ENCODE assay signal across 13 cellular contexts in genomic region chr1:199081739-199082138, GRCh38.
DNase-seq lines count a peak whose midpoint lies in the region; ATAC-seq lines count a peak whose summit lies in the region.
"Had no signal": no experiment of that assay in that cellular context is flagged by ENCODE, and none has a peak within 500 bp of the region (broad histone marks: within the 10 kb centered on the region; RNA-seq: fewer than 3 reads in every experiment).

No MANE protein-coding gene starts in this region.

- DNase-seq in caudate nucleus (lab: John Stamatoyannopoulos, UW) (no peak), MG63 (no peak), AG20443 (ENCODE audit: low spot score) (no peak), COLO668 (lab: John Stamatoyannopoulos, UW; ENCODE audit: unreplicated experiment) (no peak)
- no peak for DNase-seq in stimulated activated CD4-positive, alpha-beta T cell treated with anti-CD3 and anti-CD28 coated beads, Interleukin-2, amount 100 ng/mL, for 24 hours
- DNase-seq: CD4-positive, CD25-positive, alpha-beta regulatory T cell; kidney glomerular epithelial cell; NCI-H2081; stimulated activated CD4-positive, alpha-beta T cell treated with anti-CD3 and anti-CD28 coated beads, Interleukin-1b, Interleukin-23, amount 100 ng/mL, for 48 hours had no signal

- H3K4me3 ChIP-seq in MG63, result no peak overlapping the region

- H3K27me3 ChIP-seq in MG63, result no peaks in the 10 kb centered on the region

- no peaks in the 10 kb centered on the region for H3K36me3 ChIP-seq in MG63

- ATAC-seq in GM18511 (IDR thresholded peaks at IDR 0.05; ENCODE audit: unreplicated experiment), result peak; percentile 83
- peak; percentile 80 for ATAC-seq in GM21390 (IDR thresholded peaks at IDR 0.05; ENCODE audit: unreplicated experiment)
- peak; percentile 91 for ATAC-seq in HG03045 (IDR thresholded peaks at IDR 0.05; ENCODE audit: unreplicated experiment)

- no peaks in the 10 kb centered on the region for H3K9me3 ChIP-seq in MG63

- peak overlapping the region; percentile 78 for H3K27ac ChIP-seq in caudate nucleus (ENCODE audit: low read depth, low read length)
- H3K27ac ChIP-seq: VCaP had no signal
